In genomic region chr10:76906221-76906620, GRCh38 we compare ENCODE assay signal across 24 cellular contexts.
A peak's percentile ranks its signal among the peaks of the same experiment; 100 is the strongest.
DNase-seq lines count a peak whose midpoint lies in the region; ATAC-seq and TF ChIP-seq lines count a peak whose summit lies in the region.
"Had no signal": no experiment of that assay in that cellular context is flagged by ENCODE, and none has a peak within 500 bp of the region (broad histone marks: within the 10 kb centered on the region; RNA-seq: fewer than 3 reads in every experiment).

No MANE protein-coding gene starts in this region.

- 42% methylated on average over 2 of the region's 2 CpGs for WGBS in SK-N-SH (ENCODE audit: low lambda C conversion rate)
- 80% methylated on average over 2 of the region's 2 CpGs for WGBS in esophagus muscularis mucosa
- 74 to 75% methylated on average over 2 of the region's 2 CpGs for WGBS in GM23248 (ENCODE audit: low coverage in 1 of 2, low lambda C conversion rate in 2 of 2, missing lambda C conversion rate in 2 of 2), 2 experiments

- no peaks in the 10 kb centered on the region for H3K9me3 ChIP-seq in SK-N-SH
- no peaks in the 10 kb centered on the region for H3K9me3 ChIP-seq in esophagus muscularis mucosa
- no peaks in the 10 kb centered on the region for H3K9me3 ChIP-seq in CD8-positive, alpha-beta memory T cell (ENCODE audit: low read length)
- H3K9me3 ChIP-seq in GM23248 (ENCODE audit: low read depth), result no peaks in the 10 kb centered on the region
- H3K9me3 ChIP-seq: BE2C, BLaER1, Caco-2 had no signal

- H3K9ac ChIP-seq in SK-N-SH (no peak overlapping the region), GM23248 (no peak overlapping the region)
- H3K9ac ChIP-seq: BLaER1 had no signal

- H3K4me1 Mint-ChIP-seq in osteocyte (ENCODE audit: unreplicated experiment) (peaks cover 21% of the 10 kb centered on the region), Calu3 (ENCODE audit: low read depth, unreplicated experiment) (no peaks in the 10 kb centered on the region)
- no peaks in the 10 kb centered on the region for H3K4me1 Mint-ChIP-seq in CD8-positive, alpha-beta memory T cell
- H3K4me1 Mint-ChIP-seq: CD14-positive monocyte; CD4-positive, alpha-beta memory T cell; CD4-positive, CD25-positive, alpha-beta regulatory T cell had no signal

- H3K36me3 Mint-ChIP-seq in osteocyte (ENCODE audit: unreplicated experiment) (peaks cover 26% of the 10 kb centered on the region), Calu3 (ENCODE audit: insufficient read depth, unreplicated experiment) (no peaks in the 10 kb centered on the region)
- no peaks in the 10 kb centered on the region for H3K36me3 Mint-ChIP-seq in CD8-positive, alpha-beta memory T cell
- H3K36me3 Mint-ChIP-seq: CD14-positive monocyte; CD4-positive, alpha-beta memory T cell; CD4-positive, CD25-positive, alpha-beta regulatory T cell had no signal

- no peak for ATAC-seq in HG03520 (IDR thresholded peaks at IDR 0.05; ENCODE audit: unreplicated experiment)
- ATAC-seq: GM12878 had no signal

- H3K9me2 ChIP-seq in SK-N-SH, result no peaks in the 10 kb centered on the region
- H3K9me2 ChIP-seq in GM23248 (ENCODE audit: insufficient read depth), result no peaks in the 10 kb centered on the region

- no peaks in the 10 kb centered on the region for H3K79me2 ChIP-seq in SK-N-SH (ENCODE audit: insufficient read depth)
- H3K79me2 ChIP-seq in GM23248 (ENCODE audit: insufficient read depth), result no peaks in the 10 kb centered on the region

- H3K36me3 ChIP-seq in SK-N-SH (replicated peaks in 1 of 2; ENCODE audit: control insufficient read depth in 1 of 2, insufficient read depth in 2 of 2, low read length in 1 of 2) (peaks cover 0 to 47% of the 10 kb centered on the region in 2 experiments), esophagus muscularis mucosa (peaks cover 0 to 23% (median 9%) of the 10 kb centered on the region in 4 donors), GM23248 (ENCODE audit: low read depth) (no peaks in the 10 kb centered on the region)
- no peaks in the 10 kb centered on the region for H3K36me3 ChIP-seq in CD8-positive, alpha-beta memory T cell (ENCODE audit: insufficient read depth, low read length)
- H3K36me3 ChIP-seq: BE2C, BLaER1 had no signal

- no TSS peak for BruUV-seq in Calu3 (replicated peaks; lab: Mats Ljungman, UMichigan)

- H3K27ac ChIP-seq in SK-N-SH (ENCODE audit: low read depth in 2 of 2, low read length in 1 of 2) (peak overlapping the region in 1 of 2 experiments; percentile 99; a peak in 2 of 4 replicates), esophagus muscularis mucosa (replicated peaks in 1 of 4) (no peak overlapping the region), GM23248 (no peak overlapping the region)
- no peak overlapping the region for H3K27ac ChIP-seq in CD8-positive, alpha-beta memory T cell (ENCODE audit: low read depth, low read length)
- H3K27ac ChIP-seq: BLaER1 had no signal

- TF ChIP-seq EP300 in SK-N-SH (IDR thresholded peaks at IDR 0.05; ENCODE audit: borderline replicate concordance in 1 of 2, low read depth in 1 of 2, low read length in 1 of 2), result peak in 1 of 2 experiments; percentile 99; a peak in 2 of 4 replicates
- TF ChIP-seq EP300 in esophagus muscularis mucosa (IDR thresholded peaks at IDR 0.05), result no peak

- H3F3A ChIP-seq in SK-N-SH (replicated peaks; ENCODE audit: insufficient read depth) (no peaks in the 10 kb centered on the region), GM23248 (ENCODE audit: insufficient read depth) (no peaks in the 10 kb centered on the region)

- CTCF ChIA-PET in SK-N-SH (lab: Yijun Ruan, JAX), result interaction anchor here (0.6 to 2.5 kb wide), 10 partner anchors 10 to 79 kb away, joined by 3 to 7 read pairs (median 4); no protein-coding TSS in a partner anchor
- CTCF ChIA-PET in CD8-positive, alpha-beta memory T cell (lab: Charles Lee), result no interaction called here
- CTCF ChIA-PET in Calu3 (lab: Charles Lee), result no interaction called here

- DNase-seq in SK-N-SH (peak; percentile 62), esophagus muscularis mucosa (ENCODE audit: extremely low spot score) (peak; percentile 24), osteocyte (ENCODE audit: extremely low spot score, unreplicated experiment) (no peak), GM23248 (no peak), Calu3 (no peak)
- DNase-seq in CD8-positive, alpha-beta memory T cell, result no peak
- DNase-seq: 8988T; ACHN; BE2C; C1 segment of cervical spinal cord; Caco-2; CD4-positive, alpha-beta memory T cell; CD4-positive, CD25-positive, alpha-beta regulatory T cell; DMS 273 treated with DMSO at 0.1 percent for 48 hours; DMS153; DMS53; DMS79; DND-41; EL; GDM1 had no signal

- H3K27ac Mint-ChIP-seq in osteocyte (ENCODE audit: unreplicated experiment) (peak overlapping the region; percentile 55), Calu3 (ENCODE audit: unreplicated experiment) (no peak overlapping the region)
- no peak overlapping the region for H3K27ac Mint-ChIP-seq in CD8-positive, alpha-beta memory T cell
- H3K27ac Mint-ChIP-seq: CD14-positive monocyte; CD4-positive, alpha-beta memory T cell; CD4-positive, CD25-positive, alpha-beta regulatory T cell had no signal

- TF ChIP-seq POLR2A in esophagus muscularis mucosa (IDR thresholded peaks at IDR 0.05; ENCODE audit: low read depth), result no peak

- TF ChIP-seq RAD21 in SK-N-SH (IDR thresholded peaks at IDR 0.05; ENCODE audit: low read length), result no peak; the same call in 1 of the 2 replicates

- POLR2A ChIA-PET in SK-N-SH (lab: Yijun Ruan, JAX), result interaction anchor here (0.6 to 2.0 kb wide), 5 partner anchors 27 to 352 kb away, joined by 3 to 16 read pairs (median 4); no protein-coding TSS in a partner anchor
- POLR2A ChIA-PET in CD8-positive, alpha-beta memory T cell (lab: Charles Lee), result no interaction called here

- H3K9me3 Mint-ChIP-seq in osteocyte (ENCODE audit: unreplicated experiment), result peaks cover 4% of the 10 kb centered on the region
- peaks cover 0 to 8% (median 2%) of the 10 kb centered on the region in 5 donors for H3K9me3 Mint-ChIP-seq in CD8-positive, alpha-beta memory T cell
- peaks cover 10% of the 10 kb centered on the region for H3K9me3 Mint-ChIP-seq in Calu3 (ENCODE audit: low read depth, unreplicated experiment)

- H4K20me1 ChIP-seq in SK-N-SH (ENCODE audit: insufficient read depth) (no peaks in the 10 kb centered on the region), GM23248 (ENCODE audit: insufficient read depth) (no peaks in the 10 kb centered on the region)
- H4K20me1 ChIP-seq: BLaER1 had no signal

- H3K4me3 ChIP-seq in SK-N-SH (ENCODE audit: low read depth in 2 of 2, low read length in 1 of 2) (no peak overlapping the region), esophagus muscularis mucosa (no peak overlapping the region), GM23248 (no peak overlapping the region)
- H3K4me3 ChIP-seq in CD8-positive, alpha-beta memory T cell (ENCODE audit: low read length), result no peak overlapping the region
- H3K4me3 ChIP-seq: BLaER1, GM12878 had no signal

- H3K4me2 ChIP-seq in SK-N-SH, result no peak overlapping the region
- H3K4me2 ChIP-seq in GM23248 (ENCODE audit: unreplicated experiment), result no peak overlapping the region
- H3K4me2 ChIP-seq: BLaER1 had no signal

- TF ChIP-seq CTCF in SK-N-SH (IDR thresholded peaks at IDR 0.05) (no peak), esophagus muscularis mucosa (IDR thresholded peaks at IDR 0.05) (no peak), osteocyte (IDR thresholded peaks at IDR 0.05) (no peak), Calu3 (IDR thresholded peaks at IDR 0.05; ENCODE audit: unreplicated experiment) (no peak)

- in situ Hi-C loops in GM23248 (cut with MboI), result no loop called here

- H2AFZ ChIP-seq in SK-N-SH (ENCODE audit: low read depth) (no peak overlapping the region; the same call in 1 of the 2 replicates), GM23248 (no peak overlapping the region)

- peaks cover 0 to 27% of the 10 kb centered on the region in 2 experiments; a peak in 2 of 4 replicates for H3K4me1 ChIP-seq in SK-N-SH (ENCODE audit: control insufficient read depth in 1 of 2, insufficient read depth in 2 of 2, low read depth in 1 of 2, low read length in 1 of 2)
- peaks cover 0 to 6% (median 2%) of the 10 kb centered on the region in 4 donors for H3K4me1 ChIP-seq in esophagus muscularis mucosa
- H3K4me1 ChIP-seq in CD8-positive, alpha-beta memory T cell (ENCODE audit: insufficient read depth, low read length), result no peaks in the 10 kb centered on the region
- no peaks in the 10 kb centered on the region for H3K4me1 ChIP-seq in GM23248 (ENCODE audit: insufficient read depth)
- H3K4me1 ChIP-seq: BLaER1, Caco-2 had no signal

- intact Hi-C loops in esophagus muscularis mucosa (cut with DNase I) (no loop called here), Calu3 (cut with micrococcal nuclease; ENCODE audit: unreplicated experiment) (no loop called here)

- H3K27me3 Mint-ChIP-seq in osteocyte (ENCODE audit: unreplicated experiment), result no peaks in the 10 kb centered on the region
- peaks cover 0 to 1% of the 10 kb centered on the region in 2 donors for H3K27me3 Mint-ChIP-seq in CD8-positive, alpha-beta memory T cell
- peaks cover 17% of the 10 kb centered on the region for H3K27me3 Mint-ChIP-seq in Calu3 (ENCODE audit: unreplicated experiment)
- H3K27me3 Mint-ChIP-seq: CD4-positive, CD25-positive, alpha-beta regulatory T cell had no signal

- H3K27me3 ChIP-seq in SK-N-SH (ENCODE audit: insufficient read depth), result no peaks in the 10 kb centered on the region
- no peaks in the 10 kb centered on the region for H3K27me3 ChIP-seq in esophagus muscularis mucosa
- H3K27me3 ChIP-seq in CD8-positive, alpha-beta memory T cell (ENCODE audit: insufficient read depth, low read length, poor library complexity, severe bottlenecking), result no peaks in the 10 kb centered on the region
- no peaks in the 10 kb centered on the region for H3K27me3 ChIP-seq in GM23248 (replicated peaks; ENCODE audit: insufficient read depth)
- H3K27me3 ChIP-seq: BE2C, BLaER1 had no signal

- H3K4me3 Mint-ChIP-seq in osteocyte (ENCODE audit: unreplicated experiment) (no peak overlapping the region), Calu3 (ENCODE audit: low read depth, unreplicated experiment) (no peak overlapping the region)
- H3K4me3 Mint-ChIP-seq in CD8-positive, alpha-beta memory T cell, result no peak overlapping the region
- H3K4me3 Mint-ChIP-seq: CD14-positive monocyte; CD4-positive, alpha-beta memory T cell; CD4-positive, CD25-positive, alpha-beta regulatory T cell had no signal

TF ChIP-seq in SK-N-SH, 30 proteins besides CTCF, POLR2A, EP300 and RAD21 (continues in another document):
- no peak for TF ChIP-seq TAF1 (IDR thresholded peaks at IDR 0.05; ENCODE audit: borderline replicate concordance, low read depth, low read length)
- TF ChIP-seq NRF1 (IDR thresholded peaks at IDR 0.05; ENCODE audit: low read depth, low read length), result no peak
- peak; percentile 17; the same call in 1 of the 2 replicates for TF ChIP-seq PBX3 (IDR thresholded peaks at IDR 0.05)
- no peak for TF ChIP-seq FOSL2 (IDR thresholded peaks at IDR 0.05; ENCODE audit: borderline replicate concordance, low read depth)

Comparison
In these comparisons a context has a peak if more than half of its experiments do, and no peak if none do; other contexts are left out.
1. DNase-seq: peak in SK-N-SH (single experiment) and esophagus muscularis mucosa (single experiment); none in osteocyte (single experiment), CD8-positive, alpha-beta memory T cell (0 of 5), GM23248 (single experiment) and Calu3 (single experiment).